In the genomic region with DNA sequence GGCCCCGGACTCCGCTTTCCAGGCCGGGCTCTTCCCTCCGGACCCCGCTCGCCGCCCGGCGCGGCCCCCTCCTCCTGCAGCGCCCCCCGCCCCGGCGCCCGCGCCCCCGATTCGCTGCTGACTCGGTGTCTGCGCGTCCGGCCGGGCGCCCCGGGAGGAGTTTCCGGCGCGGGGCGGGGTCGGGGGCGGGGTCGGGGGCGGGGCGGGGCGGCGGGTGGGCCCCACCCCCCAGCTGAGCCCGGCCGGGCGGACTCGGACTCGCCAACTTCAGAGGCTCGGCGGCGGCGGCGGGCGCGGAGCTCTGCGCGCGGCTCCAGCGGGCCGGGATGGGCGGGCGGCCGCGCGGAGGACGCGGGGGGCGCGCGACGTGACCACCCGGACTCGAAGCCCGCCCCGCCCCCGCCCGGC, we compare ENCODE assay signal across 8 cellular contexts.
A peak's percentile ranks its signal among the peaks of the same experiment; 100 is the strongest.
DNase-seq lines count a peak whose midpoint lies in the region; ATAC-seq and FAIRE-seq lines count a peak whose summit lies in the region.

A gene with protein sequence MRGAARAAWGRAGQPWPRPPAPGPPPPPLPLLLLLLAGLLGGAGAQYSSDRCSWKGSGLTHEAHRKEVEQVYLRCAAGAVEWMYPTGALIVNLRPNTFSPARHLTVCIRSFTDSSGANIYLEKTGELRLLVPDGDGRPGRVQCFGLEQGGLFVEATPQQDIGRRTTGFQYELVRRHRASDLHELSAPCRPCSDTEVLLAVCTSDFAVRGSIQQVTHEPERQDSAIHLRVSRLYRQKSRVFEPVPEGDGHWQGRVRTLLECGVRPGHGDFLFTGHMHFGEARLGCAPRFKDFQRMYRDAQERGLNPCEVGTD (plus strand): TSS at position 270 of the 408 bp plus-strand sequence. CDS start 207 bp downstream, outside the sequence.

- peaks cover 28% of the 10 kb centered on the region for H3K4me1 ChIP-seq in neuron (ENCODE audit: insufficient read depth, low read length)

- peak within 1 kb of the TSS; percentile 56 for H3K4me3 ChIP-seq in neuron (ENCODE audit: low read length)

- no peaks in the 10 kb centered on the region for H3K36me3 ChIP-seq in neuron (ENCODE audit: insufficient read depth, low read length)

- peaks cover 6% of the 10 kb centered on the region for H3K9me3 ChIP-seq in neuron (ENCODE audit: low read length)

- FAIRE-seq in RCC 7860 (lab: Jason Lieb, UNC): no peak

- peak; percentile 52 for ATAC-seq in HG02678 (IDR thresholded peaks at IDR 0.05; ENCODE audit: unreplicated experiment)
- no peak for ATAC-seq in GM21825 (IDR thresholded peaks at IDR 0.05; ENCODE audit: unreplicated experiment)

- peaks cover 27% of the 10 kb centered on the region for H3K27me3 ChIP-seq in neuron (ENCODE audit: insufficient read depth, low read length)

- peak within 1 kb of the TSS; percentile 95 for H2AFZ ChIP-seq in neuron (ENCODE audit: low read depth, low read length)

- peak; percentile 51 for DNase-seq in GDM1 (lab: John Stamatoyannopoulos, UW)
- peak; percentile 49 for DNase-seq in RCC 7860 (ENCODE audit: low spot score)
- DNase-seq in activated naive CD4-positive, alpha-beta T cell treated with Interleukin-2 at 50 U/mL for 16 hours: peak; percentile 63
- DNase-seq in germinal center (ENCODE audit: low spot score): peak; percentile 90
- DNase-seq in superior temporal gyrus (ENCODE audit: extremely low spot score): peak; percentile 27

Comparison
In these comparisons a context has a peak if more than half of its experiments do, and no peak if none do; other contexts are left out.
1. DNase-seq: peak in every context shown above with its lines; median percentile 90 in germinal center; 63 in activated naive CD4-positive, alpha-beta T cell treated with Interleukin-2 at 50 U/mL for 16 hours; 51 in GDM1; 49 in RCC 7860; 27 in superior temporal gyrus.